ENCODE assay signal across 10 cellular contexts in the genomic region with DNA sequence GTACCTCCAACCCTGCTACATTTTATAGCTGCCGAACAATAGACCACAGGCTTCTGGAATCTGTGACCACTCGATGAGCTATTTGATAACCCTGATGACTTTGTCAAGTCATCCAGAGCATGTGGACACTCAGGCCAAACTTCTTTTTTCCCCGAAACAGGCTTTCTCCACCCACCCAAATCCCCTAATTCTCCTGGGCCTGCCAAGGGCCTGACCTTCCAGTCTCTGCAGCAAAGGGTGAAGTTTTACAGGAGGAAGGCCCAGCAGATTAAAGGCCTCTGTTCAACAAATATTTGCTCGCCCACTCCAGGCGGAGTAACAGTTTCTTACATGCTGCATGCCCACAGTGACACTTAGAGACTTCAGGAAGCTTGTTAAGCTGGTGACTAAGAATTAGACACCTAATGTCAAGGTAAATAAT. TPM values are rescaled to one million over a fixed set of nuclear protein-coding genes. Genes with fewer than 3 reads are reported as not detected.
DNase-seq lines count a peak whose midpoint lies in the region; ATAC-seq and TF ChIP-seq lines count a peak whose summit lies in the region.
"Had no signal": no experiment of that assay in that cellular context is flagged by ENCODE, and none has a peak within 500 bp of the region (broad histone marks: within the 10 kb centered on the region; RNA-seq: fewer than 3 reads in every experiment).

No MANE protein-coding gene starts in this region.

- H3K27ac Mint-ChIP-seq in central memory CD8-positive, alpha-beta T cell (ENCODE audit: low read depth): no peak overlapping the region
- H3K27ac Mint-ChIP-seq in glutamatergic neuron (ENCODE audit: unreplicated experiment): no peak overlapping the region

- H3K27me3 ChIP-seq in heart left ventricle: peaks cover 0 to 42% (median 0%) of the 10 kb centered on the region in 9 donors
- no peaks in the 10 kb centered on the region for H3K27me3 ChIP-seq in uterus

- peak in 1 of 4 donors; percentile 12 for ATAC-seq in heart left ventricle
- ATAC-seq in left cardiac atrium: no peak
- ATAC-seq in central memory CD8-positive, alpha-beta T cell (replicated peaks; ENCODE audit: extremely low read depth, poor library complexity, severe bottlenecking): no peak
- ATAC-seq in HG03159 (IDR thresholded peaks at IDR 0.05; ENCODE audit: unreplicated experiment): no peak

- no peaks in the 10 kb centered on the region for H3K9me3 Mint-ChIP-seq in central memory CD8-positive, alpha-beta T cell
- no peaks in the 10 kb centered on the region for H3K9me3 Mint-ChIP-seq in glutamatergic neuron (ENCODE audit: unreplicated experiment)

- peaks cover 2% of the 10 kb centered on the region for H3K36me3 Mint-ChIP-seq in central memory CD8-positive, alpha-beta T cell (ENCODE audit: insufficient read depth)
- H3K36me3 Mint-ChIP-seq in glutamatergic neuron (ENCODE audit: unreplicated experiment): no peaks in the 10 kb centered on the region

- no peak for TF ChIP-seq CTCF in heart left ventricle (IDR thresholded peaks at IDR 0.05)
- TF ChIP-seq CTCF in uterus (IDR thresholded peaks at IDR 0.05): no peak
- TF ChIP-seq CTCF in glutamatergic neuron (IDR thresholded peaks at IDR 0.05; ENCODE audit: partially characterized antibody, unreplicated experiment): no peak

- H3K36me3 ChIP-seq in heart left ventricle: peaks cover 0 to 6% (median 0%) of the 10 kb centered on the region in 9 donors
- no peaks in the 10 kb centered on the region for H3K36me3 ChIP-seq in uterus

- H3K27ac ChIP-seq in heart left ventricle (peak overlapping the region; percentile 90 to 98 (median 94)), uterus (peak overlapping the region; percentile 92 to 95)

- TF ChIP-seq POLR2A in heart left ventricle (IDR thresholded peaks at IDR 0.05) (no peak), uterus (IDR thresholded peaks at IDR 0.05) (no peak)

- H3K9me3 ChIP-seq in heart left ventricle (no peaks in the 10 kb centered on the region), uterus (no peaks in the 10 kb centered on the region)

- peaks cover 47% of the 10 kb centered on the region for H3K27me3 Mint-ChIP-seq in central memory CD8-positive, alpha-beta T cell
- H3K27me3 Mint-ChIP-seq in glutamatergic neuron (ENCODE audit: unreplicated experiment): peaks cover 8% of the 10 kb centered on the region

- intact Hi-C loops in heart left ventricle (cut with DNase I): loop anchor here in 3 of 10 donors (5.0 to 10.0 kb wide), 2 partner anchors 127 to 130 kb away; no protein-coding TSS in a partner anchor
- intact Hi-C loops in left cardiac atrium (cut with DNase I): no loop called here
- intact Hi-C loops in uterus (cut with DNase I; ENCODE audit: low total_unique reads): no loop called here

- DNase-seq in heart left ventricle (no peak), left cardiac atrium (no peak), myocyte (ENCODE audit: low read depth) (peak; percentile 72), uterus (no peak), glutamatergic neuron (no peak), C1 segment of cervical spinal cord (lab: John Stamatoyannopoulos, UW) (no peak)
- no peak for DNase-seq in central memory CD8-positive, alpha-beta T cell (ENCODE audit: low spot score in 2 of 2)
- DNase-seq: activated CD8-positive, alpha-beta memory T cell treated with anti-CD3 and anti-CD28 coated beads, Interleukin-2, amount 50 U/mL, for 48 hours; NCI-H187 treated with DMSO at 0.1 percent for 48 hours had no signal

- H3K4me1 ChIP-seq in heart left ventricle: peaks cover 0 to 40% (median 19%) of the 10 kb centered on the region in 12 donors
- peaks cover 0 to 10% of the 10 kb centered on the region in 2 donors for H3K4me1 ChIP-seq in uterus

- H3K4me3 ChIP-seq in heart left ventricle: peak overlapping the region in 11 of 12 donors; percentile 72 to 97 (median 83)
- H3K4me3 ChIP-seq in uterus: peak overlapping the region; percentile 57 to 66

- H3K4me1 Mint-ChIP-seq in central memory CD8-positive, alpha-beta T cell: peaks cover 7% of the 10 kb centered on the region
- no peaks in the 10 kb centered on the region for H3K4me1 Mint-ChIP-seq in glutamatergic neuron (ENCODE audit: low read depth, unreplicated experiment)

- WGBS in heart left ventricle, 4 donors: 44 to 67% (median 55%) methylated on average over 5 of the region's 5 CpGs

- peak overlapping the region; percentile 68 for H3K4me3 Mint-ChIP-seq in central memory CD8-positive, alpha-beta T cell
- H3K4me3 Mint-ChIP-seq in glutamatergic neuron (ENCODE audit: unreplicated experiment): no peak overlapping the region

RNA-seq across cellular contexts. Expression of a gene that starts 2.0 kb away (rescaled TPM):
- 10 to 100 TPM; 10.4 to 51.7 (median 22.7) TPM for total RNA-seq in heart left ventricle
- 10 to 100 TPM; 10.4 to 10.5 TPM for polyA plus RNA-seq in heart left ventricle
- 10 to 100 TPM; 44.6 to 52.8 TPM for total RNA-seq in left cardiac atrium
- total RNA-seq in myocyte: 13.2 and 16.4 TPM in 2 replicates
- polyA plus RNA-seq in myocyte (2012): 40.7 TPM
- total RNA-seq in uterus: 10 to 100 TPM; 25.6 to 99.1 (median 49.9) TPM
- total RNA-seq in glutamatergic neuron (ENCODE audit: unreplicated experiment): 0.32 TPM
